5 cellular contexts compared by ENCODE assay signal in the genomic region with DNA sequence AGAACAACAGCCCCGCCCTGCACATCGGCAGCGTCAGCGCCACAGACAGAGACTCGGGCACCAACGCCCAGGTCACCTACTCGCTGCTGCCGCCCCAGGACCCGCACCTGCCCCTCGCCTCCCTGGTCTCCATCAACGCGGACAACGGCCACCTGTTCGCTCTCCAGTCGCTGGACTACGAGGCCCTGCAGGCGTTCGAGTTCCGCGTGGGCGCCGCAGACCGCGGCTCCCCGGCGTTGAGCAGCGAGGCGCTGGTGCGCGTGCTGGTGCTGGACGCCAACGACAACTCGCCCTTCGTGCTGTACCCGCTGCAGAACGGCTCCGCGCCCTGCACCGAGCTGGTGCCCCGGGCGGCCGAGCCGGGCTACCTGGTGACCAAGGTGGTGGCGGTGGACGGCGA. TPM values are rescaled to one million over a fixed set of nuclear protein-coding genes. Genes with fewer than 3 reads are reported as not detected.
"Had no signal": no experiment of that assay in that cellular context is flagged by ENCODE, and none has a peak within 500 bp of the region (broad histone marks: within the 10 kb centered on the region; RNA-seq: fewer than 3 reads in every experiment).

No MANE protein-coding gene starts in this region.

RNA-seq across cellular contexts. Expression of gene PCDHB2, which starts 1.8 kb away (rescaled TPM):
- polyA plus RNA-seq: IgD-negative memory B cell had no signal

RNA-seq across cellular contexts. Expression of gene PCDHB3, which starts 4.1 kb away (rescaled TPM):
- total RNA-seq: HT1080 had no signal
- polyA plus RNA-seq: IgD-negative memory B cell had no signal

RNA-seq across cellular contexts. Expression of gene PCDHB4, which starts 25.4 kb away (rescaled TPM):
- total RNA-seq: HT1080 had no signal
- polyA plus RNA-seq: IgD-negative memory B cell had no signal

RNA-seq across cellular contexts. Expression of gene PCDHB5, which starts 38.8 kb away (rescaled TPM):
- polyA plus RNA-seq: IgD-negative memory B cell had no signal

RNA-seq across cellular contexts. Expression of gene PCDHB1, which starts 45.0 kb away (rescaled TPM):
- total RNA-seq: H4, HepG2, HFFc6, HT1080 had no signal
- polyA plus RNA-seq: HepG2, IgD-negative memory B cell had no signal
